11 cellular contexts compared by ENCODE assay signal in the genomic region with DNA sequence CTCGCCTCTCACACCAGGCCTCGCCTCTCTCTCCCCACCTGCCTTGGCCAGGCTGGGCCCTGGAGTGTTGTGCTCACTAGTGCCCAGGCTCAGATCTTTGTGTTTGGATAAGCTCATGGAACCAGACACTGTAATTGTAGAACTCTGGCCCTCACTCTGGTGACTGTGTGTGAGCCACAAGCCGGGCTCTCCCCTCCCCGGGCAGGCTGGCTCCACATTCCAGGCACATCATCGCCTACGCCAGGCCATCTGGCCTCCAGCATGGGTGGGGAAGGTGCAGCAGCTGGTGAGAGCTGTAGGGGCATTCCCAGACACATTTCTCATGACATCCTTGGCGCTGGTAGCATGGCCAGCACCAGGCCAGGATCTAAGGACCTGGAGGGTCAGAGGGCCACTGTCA.
DNase-seq lines count a peak whose midpoint lies in the region; ATAC-seq and TF ChIP-seq lines count a peak whose summit lies in the region.
"Had no signal": no experiment of that assay in that cellular context is flagged by ENCODE, and none has a peak within 500 bp of the region (broad histone marks: within the 10 kb centered on the region; RNA-seq: fewer than 3 reads in every experiment).

No MANE protein-coding gene starts in this region.

- H3K4me3 Mint-ChIP-seq in activated naive CD4-positive, alpha-beta T cell treated with anti-CD3 and anti-CD28 coated beads for 36 hours = no peak overlapping the region

- no peaks in the 10 kb centered on the region for H3K4me1 Mint-ChIP-seq in activated naive CD4-positive, alpha-beta T cell treated with anti-CD3 and anti-CD28 coated beads for 36 hours (ENCODE audit: low read depth)

- intact Hi-C loops in activated naive CD4-positive, alpha-beta T cell treated with anti-CD3 and anti-CD28 coated beads for 36 hours (cut with micrococcal nuclease) = no loop called here

- no peak overlapping the region for H3K4me3 ChIP-seq in fibroblast of mammary gland (ENCODE audit: control insufficient read depth, low read depth, low read length)

- no peaks in the 10 kb centered on the region for H3K36me3 Mint-ChIP-seq in activated naive CD4-positive, alpha-beta T cell treated with anti-CD3 and anti-CD28 coated beads for 36 hours (ENCODE audit: low read depth)

- no peak for TF ChIP-seq CTCF in fibroblast of mammary gland (conservative IDR thresholded peaks at IDR 0.05; ENCODE audit: control insufficient read depth, insufficient read depth, low read depth, low read length)

- DNase-seq in DMS 273 treated with DMSO at 0.1 percent for 48 hours (lab: John Stamatoyannopoulos, UW) (peak; percentile 91), NCI-H524 (lab: John Stamatoyannopoulos, UW) (peak; percentile 80 to 94), fibroblast of mammary gland (ENCODE audit: low read depth) (peak; percentile 39), renal cortical epithelial cell (ENCODE audit: low read depth) (peak; percentile 19), inferior parietal cortex (ENCODE audit: extremely low spot score) (no peak)
- DNase-seq in activated naive CD4-positive, alpha-beta T cell treated with anti-CD3 and anti-CD28 coated beads for 36 hours = no peak
- DNase-seq: activated T-cell treated with anti-CD3 and anti-CD28 coated beads, Interleukin-2, amount 50 U/mL, for 48 hours; COR-L47; NCI-H146 had no signal

- no peak for ATAC-seq in HG02623 (IDR thresholded peaks at IDR 0.05; ENCODE audit: unreplicated experiment)
- ATAC-seq in HG03469 (IDR thresholded peaks at IDR 0.05; ENCODE audit: unreplicated experiment) = no peak

- H3K27ac Mint-ChIP-seq in activated naive CD4-positive, alpha-beta T cell treated with anti-CD3 and anti-CD28 coated beads for 36 hours = no peak overlapping the region

- no peaks in the 10 kb centered on the region for H3K9me3 Mint-ChIP-seq in activated naive CD4-positive, alpha-beta T cell treated with anti-CD3 and anti-CD28 coated beads for 36 hours

- CTCF ChIA-PET in activated naive CD4-positive, alpha-beta T cell treated with anti-CD3 and anti-CD28 coated beads for 36 hours (lab: Charles Lee) = no interaction called here

- no peaks in the 10 kb centered on the region for H3K27me3 Mint-ChIP-seq in activated naive CD4-positive, alpha-beta T cell treated with anti-CD3 and anti-CD28 coated beads for 36 hours (ENCODE audit: low read depth)

Comparison
In these comparisons a context has a peak if more than half of its experiments do, and no peak if none do; other contexts are left out.
1. DNase-seq: peak in DMS 273 treated with DMSO at 0.1 percent for 48 hours (single experiment), NCI-H524 (2 of 2), fibroblast of mammary gland (single experiment) and renal cortical epithelial cell (single experiment); none in activated naive CD4-positive, alpha-beta T cell treated with anti-CD3 and anti-CD28 coated beads for 36 hours (single experiment) and inferior parietal cortex (single experiment).